Comparison of ENCODE assay signal across 9 cellular contexts in genomic region chr7:74371381-74372059, GRCh38.
DNase-seq lines count a peak whose midpoint lies in the region; ATAC-seq, FAIRE-seq and TF ChIP-seq lines count a peak whose summit lies in the region.
"Had no signal": no experiment of that assay in that cellular context is flagged by ENCODE, and none has a peak within 500 bp of the region (broad histone marks: within the 10 kb centered on the region; RNA-seq: fewer than 3 reads in every experiment).

No MANE protein-coding gene starts in this region.

- H3K9me3 ChIP-seq in HUES48 (ENCODE audit: control insufficient read depth, insufficient read depth, low read length) (no peaks in the 10 kb centered on the region), left lung (no peaks in the 10 kb centered on the region)

- no peaks in the 10 kb centered on the region for H3K27me3 Mint-ChIP-seq in activated T-helper 2 cell treated with anti-CD3 and anti-CD28 coated beads, Interferon-gamma antibody, Interleukin-2, Interleukin-4, amounts not matched to agents 10 μg/mL and 5 μg/mL and 100 μg/mL, durations not matched to agents 14 hours and 24 hours and 36 hours (ENCODE audit: low read depth)

- peak; percentile 76 for ATAC-seq in left lung
- no peak for ATAC-seq in HG03039 (IDR thresholded peaks at IDR 0.05; ENCODE audit: unreplicated experiment)

- no peak overlapping the region for H3K4me3 Mint-ChIP-seq in activated T-helper 2 cell treated with anti-CD3 and anti-CD28 coated beads, Interferon-gamma antibody, Interleukin-2, Interleukin-4, amounts not matched to agents 10 μg/mL and 5 μg/mL and 100 μg/mL, durations not matched to agents 14 hours and 24 hours and 36 hours (ENCODE audit: low read depth)

- H3K27ac ChIP-seq in 22Rv1 (peak overlapping the region; percentile 98), HUES48 (ENCODE audit: low read depth, low read length) (peak overlapping the region; percentile 50), left lung (no peak overlapping the region)
- H3K27ac ChIP-seq: VCaP had no signal

- H3K9me3 Mint-ChIP-seq in activated T-helper 2 cell treated with anti-CD3 and anti-CD28 coated beads, Interferon-gamma antibody, Interleukin-2, Interleukin-4, amounts not matched to agents 10 μg/mL and 5 μg/mL and 100 μg/mL, durations not matched to agents 14 hours and 24 hours and 36 hours = no peaks in the 10 kb centered on the region

- H3K27ac Mint-ChIP-seq in activated T-helper 2 cell treated with anti-CD3 and anti-CD28 coated beads, Interferon-gamma antibody, Interleukin-2, Interleukin-4, amounts not matched to agents 10 μg/mL and 5 μg/mL and 100 μg/mL, durations not matched to agents 14 hours and 24 hours and 36 hours = no peak overlapping the region

- intact Hi-C loops in left lung (cut with DNase I) = no loop called here
- intact Hi-C loops in activated T-helper 2 cell treated with anti-CD3 and anti-CD28 coated beads, Interferon-gamma antibody, Interleukin-2, Interleukin-4, amounts not matched to agents 10 μg/mL and 5 μg/mL and 100 μg/mL, durations not matched to agents 14 hours and 24 hours and 36 hours (cut with micrococcal nuclease) = no loop called here

- peaks cover 9% of the 10 kb centered on the region for H3K4me1 ChIP-seq in HUES48 (ENCODE audit: control insufficient read depth, insufficient read depth, low read length)
- peaks cover 7 to 16% of the 10 kb centered on the region in 2 donors for H3K4me1 ChIP-seq in left lung

- no peak for FAIRE-seq in RCC 7860 (lab: Jason Lieb, UNC)

- peak overlapping the region; percentile 59 for H3K4me3 ChIP-seq in HUES48 (ENCODE audit: low read depth, low read length)
- no peak overlapping the region for H3K4me3 ChIP-seq in left lung

- no peak overlapping the region for H3K9ac ChIP-seq in HUES48 (ENCODE audit: low read depth, low read length)

- H3K27me3 ChIP-seq in HUES48 (ENCODE audit: control insufficient read depth, insufficient read depth, low read length) (no peaks in the 10 kb centered on the region), left lung (no peaks in the 10 kb centered on the region)

- no peaks in the 10 kb centered on the region for H3K36me3 Mint-ChIP-seq in activated T-helper 2 cell treated with anti-CD3 and anti-CD28 coated beads, Interferon-gamma antibody, Interleukin-2, Interleukin-4, amounts not matched to agents 10 μg/mL and 5 μg/mL and 100 μg/mL, durations not matched to agents 14 hours and 24 hours and 36 hours (ENCODE audit: low read depth)

- H3K36me3 ChIP-seq in HUES48 (ENCODE audit: control insufficient read depth, insufficient read depth, low read length) = 0 out of 2 replicates have a peak, but pooled peaks cover 3% of the 10 kb centered on the region
- peaks cover 0 to 10% of the 10 kb centered on the region in 2 donors for H3K36me3 ChIP-seq in left lung

- no peaks in the 10 kb centered on the region for H3K4me1 Mint-ChIP-seq in activated T-helper 2 cell treated with anti-CD3 and anti-CD28 coated beads, Interferon-gamma antibody, Interleukin-2, Interleukin-4, amounts not matched to agents 10 μg/mL and 5 μg/mL and 100 μg/mL, durations not matched to agents 14 hours and 24 hours and 36 hours (ENCODE audit: low read depth)

- peak; percentile 76 for DNase-seq in SW480 (ENCODE audit: low spot score)
- DNase-seq in left lung = no peak
- DNase-seq in activated T-helper 2 cell treated with anti-CD3 and anti-CD28 coated beads, Interferon-gamma antibody, Interleukin-2, Interleukin-4, amounts not matched to agents 10 μg/mL and 5 μg/mL and 100 μg/mL, durations not matched to agents 14 hours and 24 hours and 36 hours (ENCODE audit: low spot score) = no peak
- DNase-seq in RCC 7860 (ENCODE audit: low spot score) = no peak
- DNase-seq in mesenteric fat pad (ENCODE audit: low spot score) = no peak

- TF ChIP-seq CTCF in 22Rv1 (IDR thresholded peaks at IDR 0.05) (no peak), left lung (IDR thresholded peaks at IDR 0.05) (no peak)

Comparison
In these comparisons a context has a peak if more than half of its experiments do, and no peak if none do; other contexts are left out.
1. H3K27ac ChIP-seq: peak in 22Rv1 (single experiment) and HUES48 (single experiment); none in left lung (0 of 2).